ENCODE assay signal across 2 cellular contexts in genomic region chr2:45631319-45631718, GRCh38.
TF ChIP-seq lines count a peak whose summit lies in the region.

No MANE protein-coding gene starts in this region.

TF ChIP-seq in IMR-90, 13 proteins besides CTCF, POLR2A, EP300 and RAD21:
- no peak for TF ChIP-seq RCOR1 (IDR thresholded peaks at IDR 0.05; ENCODE audit: insufficient replicate concordance, low read length)

TF ChIP-seq in H1, 55 proteins besides CTCF, POLR2A, EP300 and RAD21:
- TF ChIP-seq ZNF274 (IDR thresholded peaks at IDR 0.05; ENCODE audit: borderline replicate concordance, extremely low read depth, low read length): no peak
- TF ChIP-seq BACH1 (IDR thresholded peaks at IDR 0.05; ENCODE audit: low read length): peak; percentile 17; the same call in 1 of the 2 replicates
- TF ChIP-seq KDM4A (IDR thresholded peaks at IDR 0.05; ENCODE audit: low read depth, low read length, severe bottlenecking): no peak
- no peak for TF ChIP-seq RXRA (IDR thresholded peaks at IDR 0.05; ENCODE audit: insufficient read depth, low read depth, low read length)
TF ChIP-seq in H1: peak in this region for 1.
